ENCODE assay signal across 26 cellular contexts in the genomic region with DNA sequence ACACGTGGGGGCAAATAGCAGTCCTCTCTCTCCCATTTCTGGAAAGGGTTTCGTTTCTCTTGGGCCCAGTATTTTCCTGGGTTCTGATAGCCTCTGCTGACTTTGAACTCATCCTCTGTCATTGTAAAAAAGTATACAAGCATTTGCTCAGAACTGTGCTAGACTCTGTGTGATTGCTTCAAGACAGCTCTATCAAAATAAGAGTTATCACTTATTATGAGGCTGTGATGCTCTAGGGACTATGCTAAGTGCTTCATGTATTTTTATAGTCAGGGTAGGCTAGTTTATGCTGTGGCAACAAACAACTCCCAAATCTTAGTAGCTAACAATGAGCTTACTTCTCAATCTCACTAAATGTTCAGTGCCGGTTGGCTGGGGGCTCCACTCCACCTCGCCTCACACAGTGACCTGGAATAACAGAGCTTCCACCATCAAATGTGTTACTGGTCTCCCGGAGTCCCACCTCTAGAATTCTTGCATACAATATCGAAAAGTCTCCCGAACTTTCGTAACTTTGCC.
A peak's percentile ranks its signal among the peaks of the same experiment; 100 is the strongest.
DNase-seq lines count a peak whose midpoint lies in the region; ATAC-seq, FAIRE-seq and TF ChIP-seq lines count a peak whose summit lies in the region.
"Had no signal": no experiment of that assay in that cellular context is flagged by ENCODE, and none has a peak within 500 bp of the region (broad histone marks: within the 10 kb centered on the region; RNA-seq: fewer than 3 reads in every experiment).

No MANE protein-coding gene starts in this region.

- H3K79me2 ChIP-seq in K562 (ENCODE audit: control insufficient read depth, insufficient read depth, low read length), result no peaks in the 10 kb centered on the region
- H3K79me2 ChIP-seq in osteoblast (ENCODE audit: insufficient read depth, low read length), result no peaks in the 10 kb centered on the region

- WGBS in K562 (ENCODE audit: insufficient coverage, low coverage, missing lambda C conversion rate), result 6% methylated on average over 8 of the region's 8 CpGs

- no peak for TF ChIP-seq POLR2A in K562 (conservative IDR thresholded peaks at IDR 0.05)

- POLR2A ChIA-PET in K562 (lab: Yijun Ruan, JAX), result no interaction called here

- H2AFZ ChIP-seq in K562 (ENCODE audit: low read depth, low read length) (no peak overlapping the region), osteoblast (ENCODE audit: low read length) (peak overlapping the region; percentile 36)

- intact Hi-C loops in K562 (cut with micrococcal nuclease), result no loop called here
- intact Hi-C loops in tibial artery (cut with DNase I; ENCODE audit: low total_unique reads), result loop anchor here (5.0 kb wide), 1 partner anchor 140 kb away; no protein-coding TSS in a partner anchor
- intact Hi-C loops in posterior cingulate gyrus (cut with DNase I), result loop anchor here (2.0 kb wide), 1 partner anchor 19 kb away; no protein-coding TSS in a partner anchor

- H3K27me3 ChIP-seq in K562 (ENCODE audit: control insufficient read depth in 2 of 2, insufficient read depth in 2 of 2, low read length in 2 of 2), result no peaks in the 10 kb centered on the region; a peak in 1 of 5 replicates
- H3K27me3 ChIP-seq in osteoblast (ENCODE audit: insufficient read depth, low read length), result no peaks in the 10 kb centered on the region
- H3K27me3 ChIP-seq in tibial artery, result no peaks in the 10 kb centered on the region
- H3K27me3 ChIP-seq: BE2C, brain microvascular endothelial cell had no signal

- CTCF ChIA-PET in K562 (lab: Yijun Ruan, JAX; ENCODE audit: low intra/inter-chr PET ratio), result no interaction called here

- H3K4me3 ChIP-seq in K562, result no peak overlapping the region
- H3K4me3 ChIP-seq in osteoblast (ENCODE audit: insufficient read depth, low read length), result peak overlapping the region; percentile 17
- no peak overlapping the region for H3K4me3 ChIP-seq in tibial artery

- no peak overlapping the region for H3K9ac ChIP-seq in K562 (ENCODE audit: insufficient read depth in 1 of 2, low read depth in 2 of 2, low read length in 2 of 2)

- H4K20me1 ChIP-seq in K562 (replicated peaks; ENCODE audit: control insufficient read depth, insufficient read depth, low read length) (no peaks in the 10 kb centered on the region), osteoblast (ENCODE audit: insufficient read depth, low read length) (no peaks in the 10 kb centered on the region)

- FAIRE-seq in K562 (lab: Jason Lieb, UNC), result no peak
- FAIRE-seq: colon, GM12892, GM19239, HepG2, small intestine had no signal

- BruUV-seq in K562 (replicated peaks; lab: Mats Ljungman, UMichigan), result no TSS peak

- H3K36me3 ChIP-seq in K562 (ENCODE audit: control insufficient read depth, insufficient read depth, low read length) (no peaks in the 10 kb centered on the region), osteoblast (ENCODE audit: insufficient read depth, low read length) (no peaks in the 10 kb centered on the region), tibial artery (no peaks in the 10 kb centered on the region)
- H3K36me3 ChIP-seq: BE2C, brain microvascular endothelial cell had no signal

- DNase-seq in DMS53 (lab: John Stamatoyannopoulos, UW) (peak; percentile 38), DMS53 treated with DMSO at 0.1 percent for 48 hours (lab: John Stamatoyannopoulos, UW; ENCODE audit: unreplicated experiment) (no peak), K562 (ENCODE audit: extremely low read depth in 1 of 4, low spot score in 3 of 4) (no peak), osteoblast (ENCODE audit: insufficient read length, low spot score, missing footprints) (no peak), tibial artery (no peak), glomerular visceral epithelial cell (ENCODE audit: extremely low spot score) (no peak), posterior cingulate gyrus (no peak)
- DNase-seq: 8988T; activated CD4-positive, alpha-beta memory T cell treated with anti-CD3 and anti-CD28 coated beads, Interleukin-2, amount 10 ng/mL, durations not matched to agents 7 days and 5 days; activated CD4-positive, CD25-positive, alpha-beta regulatory T cell; activated effector memory CD4-positive, alpha-beta T cell treated with Interleukin-2 at 50 U/mL for 16 hours; activated naive CD8-positive, alpha-beta T cell treated with anti-CD3 and anti-CD28 coated beads, Interleukin-2, amount 50 U/mL, for 24 hours; BE2C; brain microvascular endothelial cell; NCI-H1105 treated with DMSO at 0.1 percent for 48 hours; NCI-H524 treated with DMSO at 0.1 percent for 48 hours; nephron progenitor cell; small intestine; stimulated activated CD4-positive, alpha-beta T cell treated with anti-CD3 and anti-CD28 coated beads, Interleukin-2, amount 100 ng/mL, for 48 hours; stimulated activated naive CD4-positive, alpha-beta T cell treated with Interleukin-2 at 50 U/mL for 16 hours had no signal

- in situ Hi-C loops in K562 (cut with MboI), result no loop called here

- H3K27ac ChIP-seq in K562 (ENCODE audit: extremely low read depth, low read depth, low read length) (no peak overlapping the region), osteoblast (ENCODE audit: low read depth, low read length) (peak overlapping the region; percentile 77), tibial artery (peak overlapping the region; percentile 76 to 83)
- H3K27ac ChIP-seq: brain microvascular endothelial cell, HL-60 had no signal

- H3K4me1 ChIP-seq in K562 (replicated peaks in 1 of 2; ENCODE audit: control insufficient read depth in 2 of 2, insufficient read depth in 2 of 2, low read length in 2 of 2), result no peaks in the 10 kb centered on the region; a peak in 1 of 5 replicates
- H3K4me1 ChIP-seq in osteoblast (ENCODE audit: insufficient read depth, low read length), result peaks cover 43% of the 10 kb centered on the region
- H3K4me1 ChIP-seq in tibial artery, result peaks cover 0 to 39% (median 15%) of the 10 kb centered on the region in 4 donors

- no peaks in the 10 kb centered on the region for H3K9me1 ChIP-seq in K562 (ENCODE audit: control insufficient read depth, insufficient read depth, low read length)

- no peak for ATAC-seq in K562
- no peak for ATAC-seq in GM19023 (IDR thresholded peaks at IDR 0.05; ENCODE audit: unreplicated experiment)
- ATAC-seq: activated naive CD8-positive, alpha-beta T cell treated with anti-CD3 and anti-CD28 coated beads, Interleukin-2, amount 50 U/mL, for 24 hours; HepG2 had no signal

- H3K4me2 ChIP-seq in K562 (ENCODE audit: insufficient read depth, low read length), result no peak overlapping the region
- peak overlapping the region; percentile 56 for H3K4me2 ChIP-seq in osteoblast (ENCODE audit: insufficient read depth, low read length)

- TF ChIP-seq RAD21 in K562 (CRISPR knock-in tag; conservative IDR thresholded peaks at IDR 0.05 in 1 of 2, IDR thresholded peaks at IDR 0.05 in 1 of 2), result no peak

- no peak for TF ChIP-seq CTCF in K562 (IDR thresholded peaks at IDR 0.05 in 2 of 3, conservative IDR thresholded peaks at IDR 0.05 in 1 of 3; ENCODE audit: insufficient read depth in 2 of 3, low read depth in 1 of 3, low read length in 3 of 3)
- TF ChIP-seq CTCF in osteoblast (IDR thresholded peaks at IDR 0.05; ENCODE audit: extremely low read depth, low read depth, low read length), result no peak
- no peak for TF ChIP-seq CTCF in tibial artery (IDR thresholded peaks at IDR 0.05)

- H3K9me3 ChIP-seq in K562 (replicated peaks; ENCODE audit: control insufficient read depth, insufficient read depth, low read depth, low read length) (no peaks in the 10 kb centered on the region), osteoblast (ENCODE audit: low read depth, low read length) (no peaks in the 10 kb centered on the region), tibial artery (no peaks in the 10 kb centered on the region)
- H3K9me3 ChIP-seq: BE2C had no signal

- no peak for TF ChIP-seq EP300 in K562 (IDR thresholded peaks at IDR 0.05; ENCODE audit: low read length)

TF ChIP-seq in K562, 482 proteins besides CTCF, POLR2A, EP300 and RAD21:
- TF ChIP-seq MYNN (IDR thresholded peaks at IDR 0.05) (peak; percentile 70; the same call in 1 of the 2 replicates), MYNN (CRISPR knock-in tag; IDR thresholded peaks at IDR 0.05) (no peak), ZNF586 (CRISPR knock-in tag; conservative IDR thresholded peaks at IDR 0.05) (no peak), TRIM24 (IDR thresholded peaks at IDR 0.05) (no peak), LARP7 (IDR thresholded peaks at IDR 0.05) (no peak)
- TF ChIP-seq, protein P1, sequence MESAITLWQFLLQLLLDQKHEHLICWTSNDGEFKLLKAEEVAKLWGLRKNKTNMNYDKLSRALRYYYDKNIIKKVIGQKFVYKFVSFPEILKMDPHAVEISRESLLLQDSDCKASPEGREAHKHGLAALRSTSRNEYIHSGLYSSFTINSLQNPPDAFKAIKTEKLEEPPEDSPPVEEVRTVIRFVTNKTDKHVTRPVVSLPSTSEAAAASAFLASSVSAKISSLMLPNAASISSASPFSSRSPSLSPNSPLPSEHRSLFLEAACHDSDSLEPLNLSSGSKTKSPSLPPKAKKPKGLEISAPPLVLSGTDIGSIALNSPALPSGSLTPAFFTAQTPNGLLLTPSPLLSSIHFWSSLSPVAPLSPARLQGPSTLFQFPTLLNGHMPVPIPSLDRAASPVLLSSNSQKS (CRISPR knock-in tag; IDR thresholded peaks at IDR 0.05), result no peak
